ENCODE assay signal across 9 cellular contexts in genomic region chr16:57260294-57260929, GRCh38. TPM values are rescaled to one million over a fixed set of nuclear protein-coding genes. Genes with fewer than 3 reads are reported as not detected.
DNase-seq lines count a peak whose midpoint lies in the region; ATAC-seq and TF ChIP-seq lines count a peak whose summit lies in the region.
"Had no signal": no experiment of that assay in that cellular context is flagged by ENCODE, and none has a peak within 500 bp of the region (broad histone marks: within the 10 kb centered on the region; RNA-seq: fewer than 3 reads in every experiment).

No MANE protein-coding gene starts in this region.

- H3K4me1 ChIP-seq in gastroesophageal sphincter (peaks cover 0 to 20% (median 3%) of the 10 kb centered on the region in 3 donors), colonic mucosa (peaks cover 5% of the 10 kb centered on the region)

- TF ChIP-seq POLR2A in gastroesophageal sphincter (IDR thresholded peaks at IDR 0.05): no peak

- no peaks in the 10 kb centered on the region for H3K27me3 Mint-ChIP-seq in activated CD8-positive, alpha-beta memory T cell treated with anti-CD3 and anti-CD28 coated beads, Interleukin-2, amount 10 ng/mL, durations not matched to agents 7 days and 5 days
- H3K27me3 Mint-ChIP-seq: dendritic cell treated with granulocyte-macrophage colony-stimulating factor and Interleukin-4, amounts not matched to agents 40 ng/mL and 50 ng/mL, for 4 days had no signal

- TF ChIP-seq CTCF in gastroesophageal sphincter (IDR thresholded peaks at IDR 0.05) (no peak), colonic mucosa (IDR thresholded peaks at IDR 0.05) (no peak)

- ATAC-seq in GM21529 (IDR thresholded peaks at IDR 0.05; ENCODE audit: unreplicated experiment) (peak; percentile 41), gastroesophageal sphincter (peak; percentile 27)
- no peak for ATAC-seq in activated CD8-positive, alpha-beta memory T cell treated with anti-CD3 and anti-CD28 coated beads, Interleukin-2, amount 10 ng/mL, durations not matched to agents 7 days and 5 days

- WGBS in gastroesophageal sphincter (ENCODE audit: low coverage in 1 of 2), 2 donors: 0% methylated on average over 3 of the region's 16 CpGs; no CpG with 5 or more reads in 1 of the 2 donors

- peaks cover 0 to 16% of the 10 kb centered on the region in 2 donors for H3K36me3 ChIP-seq in gastroesophageal sphincter
- H3K36me3 ChIP-seq in colonic mucosa: no peaks in the 10 kb centered on the region

- H3K9ac ChIP-seq in colonic mucosa (ENCODE audit: low read depth in 2 of 2, low read length in 2 of 2): peak overlapping the region in 1 of 2 donors; percentile 12

- H3K4me3 ChIP-seq in gastroesophageal sphincter: no peak overlapping the region
- H3K4me3 ChIP-seq in colonic mucosa: no peak overlapping the region

- no peaks in the 10 kb centered on the region for H3K27me3 ChIP-seq in gastroesophageal sphincter
- H3K27me3 ChIP-seq in colonic mucosa: no peaks in the 10 kb centered on the region

- no peak for TF ChIP-seq EP300 in gastroesophageal sphincter (IDR thresholded peaks at IDR 0.05)

- DNase-seq in A172 (ENCODE audit: low spot score) (peak; percentile 79), pons (ENCODE audit: low spot score) (peak; percentile 96), Kasumi-1 (lab: John Stamatoyannopoulos, UW) (no peak), NCI-H146 treated with DMSO at 0.1 percent for 48 hours (lab: John Stamatoyannopoulos, UW; ENCODE audit: unreplicated experiment) (no peak), colonic mucosa (no peak)
- DNase-seq in activated CD8-positive, alpha-beta memory T cell treated with anti-CD3 and anti-CD28 coated beads, Interleukin-2, amount 10 ng/mL, durations not matched to agents 7 days and 5 days: no peak

- intact Hi-C loops in colonic mucosa (cut with DNase I): no loop called here

- H3K4me3 Mint-ChIP-seq in activated CD8-positive, alpha-beta memory T cell treated with anti-CD3 and anti-CD28 coated beads, Interleukin-2, amount 10 ng/mL, durations not matched to agents 7 days and 5 days: no peak overlapping the region
- H3K4me3 Mint-ChIP-seq: dendritic cell treated with granulocyte-macrophage colony-stimulating factor and Interleukin-4, amounts not matched to agents 40 ng/mL and 50 ng/mL, for 4 days had no signal

- H3K9me3 ChIP-seq in gastroesophageal sphincter: no peaks in the 10 kb centered on the region
- H3K9me3 ChIP-seq in colonic mucosa: no peaks in the 10 kb centered on the region

- no peaks in the 10 kb centered on the region for H3K9me3 Mint-ChIP-seq in activated CD8-positive, alpha-beta memory T cell treated with anti-CD3 and anti-CD28 coated beads, Interleukin-2, amount 10 ng/mL, durations not matched to agents 7 days and 5 days (ENCODE audit: low read depth)
- H3K9me3 Mint-ChIP-seq: dendritic cell treated with granulocyte-macrophage colony-stimulating factor and Interleukin-4, amounts not matched to agents 40 ng/mL and 50 ng/mL, for 4 days had no signal

- H3K36me3 Mint-ChIP-seq in activated CD8-positive, alpha-beta memory T cell treated with anti-CD3 and anti-CD28 coated beads, Interleukin-2, amount 10 ng/mL, durations not matched to agents 7 days and 5 days: no peaks in the 10 kb centered on the region

- CTCF ChIA-PET in activated CD8-positive, alpha-beta memory T cell treated with anti-CD3 and anti-CD28 coated beads, Interleukin-2, amount 10 ng/mL, durations not matched to agents 7 days and 5 days (lab: Charles Lee): interaction anchor here (0.6 kb wide), 1 partner anchor 104 kb away, joined by 3 read pairs; no protein-coding TSS in a partner anchor

- H3K4me1 Mint-ChIP-seq in activated CD8-positive, alpha-beta memory T cell treated with anti-CD3 and anti-CD28 coated beads, Interleukin-2, amount 10 ng/mL, durations not matched to agents 7 days and 5 days: peaks cover 11% of the 10 kb centered on the region

- H3K27ac ChIP-seq in gastroesophageal sphincter: peak overlapping the region in 3 of 4 donors; percentile 64 to 67 (median 66)
- no peak overlapping the region for H3K27ac ChIP-seq in colonic mucosa

- H3K27ac Mint-ChIP-seq in activated CD8-positive, alpha-beta memory T cell treated with anti-CD3 and anti-CD28 coated beads, Interleukin-2, amount 10 ng/mL, durations not matched to agents 7 days and 5 days: peak overlapping the region; percentile 17
- H3K27ac Mint-ChIP-seq: dendritic cell treated with granulocyte-macrophage colony-stimulating factor and Interleukin-4, amounts not matched to agents 40 ng/mL and 50 ng/mL, for 4 days had no signal

RNA-seq across cellular contexts. Expression of gene ARL2BP, which starts 15.4 kb away (rescaled TPM):
- total RNA-seq in A172 (2014; rRNA removed; shearing (Covaris generic)): 165 and 172 TPM in 2 replicates
- 10 to 100 TPM; 24.9 to 30.2 TPM for total RNA-seq in activated CD8-positive, alpha-beta memory T cell treated with anti-CD3 and anti-CD28 coated beads, Interleukin-2, amount 10 ng/mL, durations not matched to agents 7 days and 5 days
- 10 to 100 TPM; 52.5 to 82.2 (median 75.8) TPM for total RNA-seq in gastroesophageal sphincter
- total RNA-seq in colonic mucosa: 10 to 100 TPM; 28.6 to 32.7 TPM

RNA-seq across cellular contexts. Expression of gene PLLP, which starts 24.1 kb away (rescaled TPM):
- 0.55 TPM in 1 of 2 replicates, not detected in the other for total RNA-seq in A172 (2014; rRNA removed; shearing (Covaris generic))
- total RNA-seq in activated CD8-positive, alpha-beta memory T cell treated with anti-CD3 and anti-CD28 coated beads, Interleukin-2, amount 10 ng/mL, durations not matched to agents 7 days and 5 days: not detected
- total RNA-seq in gastroesophageal sphincter (10 to 100 TPM in 1 of 4 donors, 1 to 10 TPM in 3; 1.7 to 11.4 (median 5.4) TPM), colonic mucosa (10 to 100 TPM; 11.6 to 16.7 TPM)

Comparison
In these comparisons a context has a peak if more than half of its experiments do, and no peak if none do; other contexts are left out.
1. DNase-seq: peak in A172 (single experiment) and pons (single experiment); none in activated CD8-positive, alpha-beta memory T cell treated with anti-CD3 and anti-CD28 coated beads, Interleukin-2, amount 10 ng/mL, durations not matched to agents 7 days and 5 days (single experiment), Kasumi-1 (0 of 2), NCI-H146 treated with DMSO at 0.1 percent for 48 hours (single experiment) and colonic mucosa (single experiment).